ENCODE assay signal across 9 cellular contexts in genomic region chr18:44895176-44895798, GRCh38.
DNase-seq lines count a peak whose midpoint lies in the region; ATAC-seq and TF ChIP-seq lines count a peak whose summit lies in the region.
"Had no signal": no experiment of that assay in that cellular context is flagged by ENCODE, and none has a peak within 500 bp of the region (broad histone marks: within the 10 kb centered on the region; RNA-seq: fewer than 3 reads in every experiment).

No MANE protein-coding gene starts in this region.

- peaks cover 41% of the 10 kb centered on the region for H3K4me1 Mint-ChIP-seq in memory B cell

- peaks cover 24% of the 10 kb centered on the region for H3K36me3 Mint-ChIP-seq in memory B cell

- DNase-seq in 8988T: peak; percentile 24
- peak; percentile 12 for DNase-seq in ELF-1 (ENCODE audit: low read depth, low spot score)
- DNase-seq in cardiac fibroblast (ENCODE audit: low read depth in 2 of 2): peak; percentile 70 to 84
- DNase-seq in memory B cell (ENCODE audit: low spot score in 2 of 2): no peak

- no peaks in the 10 kb centered on the region for H3K27me3 ChIP-seq in OCI-LY3 (ENCODE audit: low read depth, low read length)

- peak overlapping the region; percentile 26; the same call in 1 of the 2 replicates for H3K4me2 ChIP-seq in OCI-LY3 (ENCODE audit: low read length)

- peak overlapping the region; percentile 54; the same call in 1 of the 2 replicates for H2AFZ ChIP-seq in OCI-LY3 (ENCODE audit: low read depth, low read length)

- H3K4me3 ChIP-seq in OCI-LY3 (ENCODE audit: low read length) (no peak overlapping the region), cardiac fibroblast (replicated peaks in 1 of 2; ENCODE audit: low read depth in 2 of 2, low read length in 2 of 2) (no peak overlapping the region)

- peak overlapping the region; percentile 18 for H3K27ac Mint-ChIP-seq in memory B cell
- H3K27ac Mint-ChIP-seq: dendritic cell treated with granulocyte-macrophage colony-stimulating factor and Interleukin-4, amounts not matched to agents 40 ng/mL and 50 ng/mL, for 4 days had no signal

- no peak overlapping the region for H3K27ac ChIP-seq in OCI-LY3 (ENCODE audit: low read length)

- peaks cover 4% of the 10 kb centered on the region for H3K4me1 ChIP-seq in OCI-LY3 (ENCODE audit: low read length)

- H3K9me3 Mint-ChIP-seq in memory B cell: peaks cover 6% of the 10 kb centered on the region

- no peak overlapping the region for H3K9ac ChIP-seq in OCI-LY3 (ENCODE audit: low read length)

- TF ChIP-seq CTCF in OCI-LY3 (IDR thresholded peaks at IDR 0.05; ENCODE audit: low read depth, low read length): peak; percentile 86
- TF ChIP-seq CTCF in cardiac fibroblast (IDR thresholded peaks at IDR 0.05; ENCODE audit: low read depth, low read length): peak; percentile 72

- H3K27me3 Mint-ChIP-seq in memory B cell: no peaks in the 10 kb centered on the region

- H3K79me2 ChIP-seq in OCI-LY3 (ENCODE audit: low read length): no peaks in the 10 kb centered on the region

- H4K20me1 ChIP-seq in OCI-LY3 (ENCODE audit: insufficient read depth, low read length): no peaks in the 10 kb centered on the region

- H3K36me3 ChIP-seq in OCI-LY3 (replicated peaks; ENCODE audit: low read depth, low read length): peaks cover 20% of the 10 kb centered on the region

- H3K4me3 Mint-ChIP-seq in memory B cell: no peak overlapping the region
- H3K4me3 Mint-ChIP-seq: dendritic cell treated with granulocyte-macrophage colony-stimulating factor and Interleukin-4, amounts not matched to agents 40 ng/mL and 50 ng/mL, for 4 days had no signal

- H3K9me3 ChIP-seq in OCI-LY3 (ENCODE audit: insufficient read depth, low read length): peaks cover 17% of the 10 kb centered on the region; the same call in 1 of the 2 replicates

- ATAC-seq in HG03095 (IDR thresholded peaks at IDR 0.05; ENCODE audit: unreplicated experiment): peak; percentile 66
- no peak for ATAC-seq in memory B cell (ENCODE audit: low read depth)
- no peak for ATAC-seq in HG03354 (IDR thresholded peaks at IDR 0.05; ENCODE audit: poor library complexity, severe bottlenecking, unreplicated experiment)
- ATAC-seq in GM21737 (IDR thresholded peaks at IDR 0.05; ENCODE audit: unreplicated experiment): no peak

Comparison
In these comparisons a context has a peak if more than half of its experiments do, and no peak if none do; other contexts are left out.
1. DNase-seq: peak in 8988T (single experiment), ELF-1 (single experiment) and cardiac fibroblast (2 of 2); none in memory B cell (0 of 2).